In the genomic region with DNA sequence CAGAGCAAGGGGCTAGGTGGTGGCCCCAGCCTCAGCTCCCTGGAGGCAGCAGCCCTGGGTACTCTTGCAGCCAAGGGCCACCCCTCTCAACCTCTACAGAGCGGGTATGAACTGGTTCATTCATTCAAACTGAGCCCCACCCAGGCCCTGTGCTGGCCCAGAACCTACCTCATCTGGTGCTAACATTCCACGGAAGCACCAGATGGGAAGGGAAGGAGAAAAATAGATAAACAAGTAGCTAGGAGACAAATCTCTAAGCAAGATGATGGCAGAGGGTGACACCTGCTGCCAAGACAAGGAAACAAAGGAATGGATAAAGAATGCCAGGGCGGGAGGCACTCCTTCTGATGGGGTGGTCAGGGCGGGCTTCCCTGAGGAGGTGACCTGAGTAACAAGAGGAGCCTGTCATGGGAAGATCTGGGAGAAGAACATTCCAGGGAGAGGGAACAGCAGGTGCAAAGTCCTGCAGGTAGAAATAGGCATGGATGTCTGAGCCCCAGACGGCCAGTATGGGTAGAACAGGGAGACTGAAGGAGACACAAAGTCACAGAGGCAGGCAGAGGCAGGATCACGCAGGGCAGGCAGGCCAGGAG, we compare ENCODE assay signal across 8 cellular contexts. TPM values are rescaled to one million over a fixed set of nuclear protein-coding genes. Genes with fewer than 3 reads are reported as not detected.
A peak's percentile ranks its signal among the peaks of the same experiment; 100 is the strongest.
DNase-seq lines count a peak whose midpoint lies in the region; ATAC-seq, FAIRE-seq and TF ChIP-seq lines count a peak whose summit lies in the region.

No MANE protein-coding gene starts in this region.

- peaks cover 23 to 50% (median 40%) of the 10 kb centered on the region in 7 donors for H3K4me1 Mint-ChIP-seq in naive thymus-derived CD4-positive, alpha-beta T cell

- DNase-seq in D721Med (ENCODE audit: insufficient read length, low spot score), result no peak
- peak; percentile 38 for DNase-seq in astrocyte of the spinal cord (ENCODE audit: low read depth, low spot score)
- DNase-seq in naive thymus-derived CD4-positive, alpha-beta T cell, result peak in 1 of 9 donors; percentile 3
- no peak for DNase-seq in left cardiac atrium
- no peak for DNase-seq in AML-193 (lab: John Stamatoyannopoulos, UW)
- no peak for DNase-seq in NCI-H1105 treated with DMSO at 0.1 percent for 48 hours (lab: John Stamatoyannopoulos, UW)

- POLR2A ChIA-PET in naive thymus-derived CD4-positive, alpha-beta T cell (lab: Charles Lee), result interaction anchor here (0.6 kb wide), 1 partner anchor 38 kb away, joined by 3 read pairs; no protein-coding TSS in a partner anchor

- TF ChIP-seq RAD21 in Ishikawa (IDR thresholded peaks at IDR 0.05; ENCODE audit: low read depth), result peak; percentile 53

- peaks cover 26 to 33% of the 10 kb centered on the region in 2 donors for H3K4me1 ChIP-seq in naive thymus-derived CD4-positive, alpha-beta T cell (ENCODE audit: control insufficient read depth in 2 of 2, insufficient read depth in 2 of 2, low read length in 2 of 2)

- peaks cover 0 to 56% (median 0%) of the 10 kb centered on the region in 3 experiments for H3K36me3 ChIP-seq in naive thymus-derived CD4-positive, alpha-beta T cell (ENCODE audit: control insufficient read depth in 2 of 3, insufficient read depth in 3 of 3, low read length in 3 of 3)

- TF ChIP-seq CTCF in D721Med (IDR thresholded peaks at IDR 0.05; ENCODE audit: insufficient read depth, missing control alignments) (peak; percentile 38), astrocyte of the spinal cord (IDR thresholded peaks at IDR 0.05; ENCODE audit: low read depth, low read length) (no peak)

- H3K36me3 Mint-ChIP-seq in naive thymus-derived CD4-positive, alpha-beta T cell, result peaks cover 4 to 20% (median 7%) of the 10 kb centered on the region in 5 donors

- in situ Hi-C loops in astrocyte of the spinal cord (cut with HindIII; ENCODE audit: low sequenced_read_pairs), result no loop called here

- no peak overlapping the region for H3K4me3 ChIP-seq in astrocyte of the spinal cord (ENCODE audit: low read depth, low read length)
- H3K4me3 ChIP-seq in naive thymus-derived CD4-positive, alpha-beta T cell (ENCODE audit: low read length), result no peak overlapping the region

- ATAC-seq in naive thymus-derived CD4-positive, alpha-beta T cell, result no peak
- ATAC-seq in left cardiac atrium, result no peak
- ATAC-seq in GM21786 (IDR thresholded peaks at IDR 0.05; ENCODE audit: unreplicated experiment), result no peak

- H3K9me3 Mint-ChIP-seq in naive thymus-derived CD4-positive, alpha-beta T cell, result no peaks in the 10 kb centered on the region

- TF ChIP-seq EP300 in Ishikawa (IDR thresholded peaks at IDR 0.05; ENCODE audit: borderline replicate concordance), result no peak

- H3K27me3 ChIP-seq in naive thymus-derived CD4-positive, alpha-beta T cell (ENCODE audit: control insufficient read depth in 2 of 2, insufficient read depth in 2 of 2, low read length in 2 of 2), result no peaks in the 10 kb centered on the region

- H3K27me3 Mint-ChIP-seq in naive thymus-derived CD4-positive, alpha-beta T cell, result no peaks in the 10 kb centered on the region

- H3K4me3 Mint-ChIP-seq in naive thymus-derived CD4-positive, alpha-beta T cell, result peak overlapping the region in 2 of 10 donors; percentile 37 to 77

- H3K27ac Mint-ChIP-seq in naive thymus-derived CD4-positive, alpha-beta T cell, result peak overlapping the region; percentile 69 to 95 (median 83)

- no peak for FAIRE-seq in D721Med (lab: Jason Lieb, UNC)

- no peak overlapping the region for H3K27ac ChIP-seq in naive thymus-derived CD4-positive, alpha-beta T cell (ENCODE audit: low read depth, low read length)

- no peaks in the 10 kb centered on the region for H3K9me3 ChIP-seq in naive thymus-derived CD4-positive, alpha-beta T cell (ENCODE audit: control insufficient read depth in 2 of 3, low read length in 3 of 3)

- intact Hi-C loops in naive thymus-derived CD4-positive, alpha-beta T cell (cut with micrococcal nuclease), result loop anchor here in 1 of 2 donors (1.0 kb wide), 1 partner anchor 175 kb away; a partner anchor contains a TSS
- intact Hi-C loops in left cardiac atrium (cut with DNase I), result no loop called here

- CTCF ChIA-PET in naive thymus-derived CD4-positive, alpha-beta T cell (lab: Charles Lee), result interaction anchor here (0.6 to 2.1 kb wide), 11 partner anchors 11 to 176 kb away, joined by 3 to 10 read pairs (median 3); a partner anchor contains a TSS

TF ChIP-seq in Ishikawa, 13 proteins besides CTCF, POLR2A, EP300 and RAD21:
- no peak for TF ChIP-seq CREB1 (IDR thresholded peaks at IDR 0.05; ENCODE audit: low read depth)
- TF ChIP-seq, protein P1, sequence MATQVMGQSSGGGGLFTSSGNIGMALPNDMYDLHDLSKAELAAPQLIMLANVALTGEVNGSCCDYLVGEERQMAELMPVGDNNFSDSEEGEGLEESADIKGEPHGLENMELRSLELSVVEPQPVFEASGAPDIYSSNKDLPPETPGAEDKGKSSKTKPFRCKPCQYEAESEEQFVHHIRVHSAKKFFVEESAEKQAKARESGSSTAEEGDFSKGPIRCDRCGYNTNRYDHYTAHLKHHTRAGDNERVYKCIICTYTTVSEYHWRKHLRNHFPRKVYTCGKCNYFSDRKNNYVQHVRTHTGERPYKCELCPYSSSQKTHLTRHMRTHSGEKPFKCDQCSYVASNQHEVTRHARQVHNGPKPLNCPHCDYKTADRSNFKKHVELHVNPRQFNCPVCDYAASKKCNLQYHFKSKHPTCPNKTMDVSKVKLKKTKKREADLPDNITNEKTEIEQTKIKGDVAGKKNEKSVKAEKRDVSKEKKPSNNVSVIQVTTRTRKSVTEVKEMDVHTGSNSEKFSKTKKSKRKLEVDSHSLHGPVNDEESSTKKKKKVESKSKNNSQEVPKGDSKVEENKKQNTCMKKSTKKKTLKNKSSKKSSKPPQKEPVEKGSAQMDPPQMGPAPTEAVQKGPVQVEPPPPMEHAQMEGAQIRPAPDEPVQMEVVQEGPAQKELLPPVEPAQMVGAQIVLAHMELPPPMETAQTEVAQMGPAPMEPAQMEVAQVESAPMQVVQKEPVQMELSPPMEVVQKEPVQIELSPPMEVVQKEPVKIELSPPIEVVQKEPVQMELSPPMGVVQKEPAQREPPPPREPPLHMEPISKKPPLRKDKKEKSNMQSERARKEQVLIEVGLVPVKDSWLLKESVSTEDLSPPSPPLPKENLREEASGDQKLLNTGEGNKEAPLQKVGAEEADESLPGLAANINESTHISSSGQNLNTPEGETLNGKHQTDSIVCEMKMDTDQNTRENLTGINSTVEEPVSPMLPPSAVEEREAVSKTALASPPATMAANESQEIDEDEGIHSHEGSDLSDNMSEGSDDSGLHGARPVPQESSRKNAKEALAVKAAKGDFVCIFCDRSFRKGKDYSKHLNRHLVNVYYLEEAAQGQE (IDR thresholded peaks at IDR 0.05; ENCODE audit: low read depth), result no peak
- no peak for TF ChIP-seq TEAD4 (IDR thresholded peaks at IDR 0.05)
- no peak for TF ChIP-seq YY1 (IDR thresholded peaks at IDR 0.05; ENCODE audit: low read depth)
- TF ChIP-seq CEBPB (IDR thresholded peaks at IDR 0.05), result no peak
- TF ChIP-seq, protein P2, sequence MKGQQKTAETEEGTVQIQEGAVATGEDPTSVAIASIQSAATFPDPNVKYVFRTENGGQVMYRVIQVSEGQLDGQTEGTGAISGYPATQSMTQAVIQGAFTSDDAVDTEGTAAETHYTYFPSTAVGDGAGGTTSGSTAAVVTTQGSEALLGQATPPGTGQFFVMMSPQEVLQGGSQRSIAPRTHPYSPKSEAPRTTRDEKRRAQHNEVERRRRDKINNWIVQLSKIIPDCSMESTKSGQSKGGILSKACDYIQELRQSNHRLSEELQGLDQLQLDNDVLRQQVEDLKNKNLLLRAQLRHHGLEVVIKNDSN (IDR thresholded peaks at IDR 0.05), result no peak
- TF ChIP-seq FOXM1 (IDR thresholded peaks at IDR 0.05; ENCODE audit: borderline replicate concordance, low read depth), result no peak
- no peak for TF ChIP-seq NFIC (IDR thresholded peaks at IDR 0.05)
- TF ChIP-seq TAF1 (IDR thresholded peaks at IDR 0.05; ENCODE audit: low read depth), result no peak
- TF ChIP-seq, protein P3, sequence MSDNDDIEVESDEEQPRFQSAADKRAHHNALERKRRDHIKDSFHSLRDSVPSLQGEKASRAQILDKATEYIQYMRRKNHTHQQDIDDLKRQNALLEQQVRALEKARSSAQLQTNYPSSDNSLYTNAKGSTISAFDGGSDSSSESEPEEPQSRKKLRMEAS (IDR thresholded peaks at IDR 0.05), result no peak
- no peak for TF ChIP-seq TCF12 (IDR thresholded peaks at IDR 0.05; ENCODE audit: low read depth)

RNA-seq across cellular contexts. Expression of a gene that starts 6.1 kb away (rescaled TPM):
- 10 to 100 TPM; 28.0 to 51.0 (median 36.1) TPM for total RNA-seq in naive thymus-derived CD4-positive, alpha-beta T cell
- polyA plus RNA-seq in naive thymus-derived CD4-positive, alpha-beta T cell, result 10 to 100 TPM; 20.0 to 21.7 TPM
- 10 to 100 TPM; 35.8 to 49.9 TPM for total RNA-seq in left cardiac atrium

RNA-seq across cellular contexts. Expression of a gene that starts 11.3 kb away (rescaled TPM):
- total RNA-seq in naive thymus-derived CD4-positive, alpha-beta T cell, result 100 to 1,000 TPM in 3 of 5 experiments, 10 to 100 TPM in 2; 63.0 to 125 (median 107) TPM
- 10 to 100 TPM; 28.3 to 34.5 TPM for polyA plus RNA-seq in naive thymus-derived CD4-positive, alpha-beta T cell
- 10 to 100 TPM; 56.7 to 71.7 TPM for total RNA-seq in left cardiac atrium

RNA-seq across cellular contexts. Expression of a gene that starts 19.9 kb away (rescaled TPM):
- total RNA-seq in naive thymus-derived CD4-positive, alpha-beta T cell, result 1 to 10 TPM; 1.4 to 2.9 (median 2.1) TPM
- polyA plus RNA-seq in naive thymus-derived CD4-positive, alpha-beta T cell, result under 1 TPM in 1 of 2 donors, not detected in 1; 0.17 TPM
- total RNA-seq in left cardiac atrium, result under 1 TPM; 0.50 to 0.99 TPM

RNA-seq across cellular contexts. Expression of a gene that starts 26.9 kb away (rescaled TPM):
- 10 to 100 TPM; 29.1 to 84.4 (median 56.8) TPM for total RNA-seq in naive thymus-derived CD4-positive, alpha-beta T cell
- 10 to 100 TPM; 29.3 to 39.5 TPM for polyA plus RNA-seq in naive thymus-derived CD4-positive, alpha-beta T cell
- 10 to 100 TPM; 14.7 to 18.3 TPM for total RNA-seq in left cardiac atrium

RNA-seq across cellular contexts. Expression of a gene that starts 33.2 kb away (rescaled TPM):
- 10 to 100 TPM; 33.2 to 64.9 (median 51.6) TPM for total RNA-seq in naive thymus-derived CD4-positive, alpha-beta T cell
- under 1 TPM; 0.09 to 0.21 TPM for polyA plus RNA-seq in naive thymus-derived CD4-positive, alpha-beta T cell
- 100 to 1,000 TPM; 593 to 626 TPM for total RNA-seq in left cardiac atrium
